16 cellular contexts compared by ENCODE assay signal in the genomic region with DNA sequence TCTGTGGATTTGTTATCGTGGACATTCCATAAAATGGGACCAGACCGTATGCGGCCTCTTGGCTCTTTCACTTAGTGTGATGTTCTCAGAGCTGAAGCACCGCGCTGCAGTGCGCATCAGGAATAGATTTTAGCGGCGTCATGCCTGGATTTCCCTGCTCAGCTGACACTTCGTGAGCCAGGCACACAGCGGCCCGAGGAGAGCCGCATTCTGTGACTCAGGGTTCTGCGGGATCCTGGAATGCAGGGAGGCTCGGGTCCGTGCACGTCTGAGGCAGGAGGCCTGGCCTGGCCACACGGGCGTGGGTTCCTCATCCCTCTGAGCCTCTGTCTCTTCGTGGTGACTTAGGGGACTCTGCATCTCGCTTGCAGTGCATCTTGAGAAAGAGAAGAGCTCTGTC. TPM values are rescaled to one million over a fixed set of nuclear protein-coding genes. Genes with fewer than 3 reads are reported as not detected.
A peak's percentile ranks its signal among the peaks of the same experiment; 100 is the strongest.
DNase-seq lines count a peak whose midpoint lies in the region; ATAC-seq and TF ChIP-seq lines count a peak whose summit lies in the region.
"Had no signal": no experiment of that assay in that cellular context is flagged by ENCODE, and none has a peak within 500 bp of the region (broad histone marks: within the 10 kb centered on the region; RNA-seq: fewer than 3 reads in every experiment).

No MANE protein-coding gene starts in this region.

- H3K27ac ChIP-seq in right cardiac atrium (ENCODE audit: low read length) (no peak overlapping the region), left ventricle myocardium inferior (replicated peaks) (no peak overlapping the region), foreskin keratinocyte (no peak overlapping the region)
- H3K27ac ChIP-seq: A549, SK-N-MC had no signal

- no peak for TF ChIP-seq CTCF in left ventricle myocardium inferior (IDR thresholded peaks at IDR 0.05; ENCODE audit: borderline replicate concordance)
- no peak for TF ChIP-seq CTCF in foreskin keratinocyte (conservative IDR thresholded peaks at IDR 0.05)

- no peaks in the 10 kb centered on the region for H3K4me1 ChIP-seq in right cardiac atrium (ENCODE audit: control insufficient read depth, insufficient read depth, low read length)
- H3K4me1 ChIP-seq in left ventricle myocardium inferior: peaks cover 6% of the 10 kb centered on the region
- no peaks in the 10 kb centered on the region for H3K4me1 ChIP-seq in foreskin keratinocyte
- H3K4me1 ChIP-seq: A549 had no signal

- no peak for ATAC-seq in right cardiac atrium
- ATAC-seq in foreskin keratinocyte: peak; percentile 53
- ATAC-seq: CD8-positive, alpha-beta T cell had no signal

- no peaks in the 10 kb centered on the region for H3K36me3 ChIP-seq in left ventricle myocardium inferior

- H3K9me3 ChIP-seq in right cardiac atrium (ENCODE audit: control insufficient read depth, low read length) (no peaks in the 10 kb centered on the region), left ventricle myocardium inferior (replicated peaks) (no peaks in the 10 kb centered on the region)
- H3K9me3 ChIP-seq: A549 had no signal

- intact Hi-C loops in right cardiac atrium (cut with DNase I) (no loop called here), left ventricle myocardium inferior (cut with micrococcal nuclease) (no loop called here)

- 85% methylated on average over 20 of the region's 20 CpGs for WGBS in right cardiac atrium

- peak in 2 of 3 donors; percentile 20 to 23 for DNase-seq in right cardiac atrium
- DNase-seq in left ventricle myocardium inferior: no peak
- DNase-seq in M059J (ENCODE audit: low read depth): peak; percentile 20
- DNase-seq in foreskin keratinocyte: peak in 1 of 2 donors; percentile 17
- no peak for DNase-seq in NCI-H226
- DNase-seq in iPS-NIHi11 (ENCODE audit: low spot score): no peak
- DNase-seq in CD1c-positive myeloid dendritic cell (ENCODE audit: extremely low spot score): no peak
- no peak for DNase-seq in cerebellar cortex (ENCODE audit: low spot score)
- DNase-seq: GOT3, NCI-H1417, NCI-H2029 treated with DMSO at 0.1 percent for 48 hours, NCI-H510A treated with DMSO at 0.1 percent for 48 hours had no signal

- H3K27me3 ChIP-seq in right cardiac atrium (ENCODE audit: control insufficient read depth, insufficient read depth): no peaks in the 10 kb centered on the region
- H3K27me3 ChIP-seq in left ventricle myocardium inferior (ENCODE audit: low read depth): peaks cover 72% of the 10 kb centered on the region
- H3K27me3 ChIP-seq in foreskin keratinocyte: peaks cover 9% of the 10 kb centered on the region

- H3K4me3 ChIP-seq in right cardiac atrium (ENCODE audit: low read length) (no peak overlapping the region), left ventricle myocardium inferior (no peak overlapping the region)
- H3K4me3 ChIP-seq: A549, SK-N-MC had no signal

RNA-seq across cellular contexts. Expression of a gene that starts 13.4 kb away (rescaled TPM):
- total RNA-seq in right cardiac atrium (1 to 10 TPM; 5.6 to 8.5 (median 6.9) TPM), left ventricle myocardium inferior (8.6 TPM), foreskin keratinocyte (0.18 and 0.20 TPM in 2 replicates)
- polyA plus RNA-seq in right cardiac atrium (7.3 TPM), foreskin keratinocyte (0.09 and 0.18 TPM in 2 replicates)
- total RNA-seq in M059J (2014; rRNA removed; shearing (Covaris generic)): not detected in 2 replicates
- total RNA-seq: LHCN-M2 had no signal

Comparison
In these comparisons a context has a peak if more than half of its experiments do, and no peak if none do; other contexts are left out.
1. DNase-seq: peak in right cardiac atrium (2 of 3) and M059J (single experiment); none in left ventricle myocardium inferior (single experiment), NCI-H226 (single experiment), iPS-NIHi11 (single experiment), CD1c-positive myeloid dendritic cell (single experiment) and cerebellar cortex (single experiment).